In the genomic region with DNA sequence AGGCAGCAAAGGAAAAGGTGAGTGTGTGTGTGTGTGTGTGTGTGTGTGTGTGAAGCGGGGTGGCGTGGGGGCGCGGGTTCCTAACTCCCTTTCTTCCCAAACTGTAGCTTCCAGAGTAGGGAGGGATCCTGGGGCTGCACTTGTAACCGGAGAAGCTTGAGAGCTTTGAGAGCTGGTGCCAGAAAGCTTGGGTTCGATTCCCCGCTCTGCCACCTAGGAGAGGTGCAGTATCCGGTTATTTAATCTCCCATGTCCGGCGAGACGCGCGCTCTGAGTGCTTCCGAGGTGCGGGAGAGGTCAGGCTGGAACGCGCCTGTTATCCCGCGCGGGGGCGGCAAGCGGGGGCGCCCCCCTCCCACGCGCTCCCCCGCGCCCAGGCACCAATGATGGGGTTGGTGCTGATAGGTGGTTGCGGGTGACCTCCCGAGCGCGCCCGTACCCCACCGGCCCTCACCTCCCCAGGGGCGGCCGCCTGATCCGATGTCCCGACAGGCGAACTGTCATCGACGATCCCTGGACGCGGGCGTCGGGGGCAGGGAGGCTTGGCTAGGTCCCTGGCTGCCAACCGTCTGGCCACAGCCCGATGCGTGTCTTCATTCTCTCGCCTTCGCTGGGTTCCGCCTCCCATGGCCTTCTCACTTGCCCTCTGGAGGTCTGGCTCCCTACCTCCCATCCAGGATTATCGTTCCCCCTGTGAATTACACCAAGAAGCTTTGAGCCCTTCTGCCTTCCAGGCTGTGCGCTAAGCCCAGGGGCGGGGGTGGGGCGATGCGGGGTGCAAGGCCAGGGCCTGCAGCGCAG, we compare ENCODE assay signal across 8 cellular contexts. TPM values are rescaled to one million over a fixed set of nuclear protein-coding genes. Genes with fewer than 3 reads are reported as not detected.
A peak's percentile ranks its signal among the peaks of the same experiment; 100 is the strongest.
DNase-seq lines count a peak whose midpoint lies in the region; ATAC-seq, FAIRE-seq and TF ChIP-seq lines count a peak whose summit lies in the region.
"Had no signal": no experiment of that assay in that cellular context is flagged by ENCODE, and none has a peak within 500 bp of the region (broad histone marks: within the 10 kb centered on the region; RNA-seq: fewer than 3 reads in every experiment).

No MANE protein-coding gene starts in this region.

- H4K91ac ChIP-seq in IMR-90 (ENCODE audit: insufficient read depth, low read depth, low read length): no peak overlapping the region

- no peak overlapping the region for H4K5ac ChIP-seq in IMR-90 (ENCODE audit: low read depth, low read length)

- peaks cover 7% of the 10 kb centered on the region for H3K27me3 ChIP-seq in IMR-90 (ENCODE audit: control insufficient read depth, insufficient read depth, low read length)
- no peaks in the 10 kb centered on the region for H3K27me3 ChIP-seq in bronchial epithelial cell (ENCODE audit: control insufficient read depth, insufficient read depth, low read length)
- no peaks in the 10 kb centered on the region for H3K27me3 ChIP-seq in kidney epithelial cell (ENCODE audit: control insufficient read depth, insufficient read depth, low read length)

- FAIRE-seq in bronchial epithelial cell (lab: Jason Lieb, UNC): no peak
- FAIRE-seq in frontal cortex (lab: Jason Lieb, UNC): no peak

- H2BK15ac ChIP-seq in IMR-90 (ENCODE audit: low read depth, low read length): no peak overlapping the region

- CTCF ChIA-PET in IMR-90 (lab: Yijun Ruan, JAX): no interaction called here

- H3K36me3 Mint-ChIP-seq in stimulated activated naive B cell treated with anti-CD40 and anti-IgM and Interleukin-4, amounts not matched to agents 10 μg/mL and 1 μg/mL and 100 μg/mL, for 72 hours: no peaks in the 10 kb centered on the region

- no peaks in the 10 kb centered on the region for H3K79me1 ChIP-seq in IMR-90 (ENCODE audit: low read depth in 1 of 2, low read length in 2 of 2)

- H2AK9ac ChIP-seq in IMR-90 (replicated peaks; ENCODE audit: low read depth, low read length, poor library complexity): no peak overlapping the region

- intact Hi-C loops in IMR-90 (cut with micrococcal nuclease): no loop called here

- H3K4me3 Mint-ChIP-seq in stimulated activated naive B cell treated with anti-CD40 and anti-IgM and Interleukin-4, amounts not matched to agents 10 μg/mL and 1 μg/mL and 100 μg/mL, for 72 hours: peak overlapping the region; percentile 76 to 81

- H2BK5ac ChIP-seq in IMR-90 (ENCODE audit: low read depth, low read length, poor library complexity, severe bottlenecking): no peak overlapping the region

- no peak overlapping the region for H3K56ac ChIP-seq in IMR-90 (ENCODE audit: extremely low read depth, insufficient read depth, low read length)

- no TSS peak for BruUV-seq in IMR-90 (replicated peaks; lab: Mats Ljungman, UMichigan)

- H3K27ac ChIP-seq in IMR-90 (ENCODE audit: insufficient read depth, low read length): no peak overlapping the region

- no peak overlapping the region for H3K14ac ChIP-seq in IMR-90 (replicated peaks; ENCODE audit: low read depth, low read length)

- no peaks in the 10 kb centered on the region for H3K4me1 ChIP-seq in IMR-90 (ENCODE audit: control insufficient read depth, insufficient read depth, low read length)

- no peaks in the 10 kb centered on the region for H3K9me3 ChIP-seq in IMR-90 (ENCODE audit: control insufficient read depth, insufficient read depth, low read length)

- H3K4ac ChIP-seq in IMR-90 (ENCODE audit: low read depth, low read length): no peak overlapping the region

- no peaks in the 10 kb centered on the region for H3K9me3 Mint-ChIP-seq in stimulated activated naive B cell treated with anti-CD40 and anti-IgM and Interleukin-4, amounts not matched to agents 10 μg/mL and 1 μg/mL and 100 μg/mL, for 72 hours

- H3K9ac ChIP-seq in IMR-90 (ENCODE audit: low read depth, low read length): no peak overlapping the region

- H2BK120ac ChIP-seq in IMR-90 (ENCODE audit: low read depth, low read length): no peak overlapping the region

- H3K4me1 Mint-ChIP-seq in stimulated activated naive B cell treated with anti-CD40 and anti-IgM and Interleukin-4, amounts not matched to agents 10 μg/mL and 1 μg/mL and 100 μg/mL, for 72 hours: peaks cover 7 to 8% of the 10 kb centered on the region in 2 donors

- H2AK5ac ChIP-seq in IMR-90 (ENCODE audit: low read depth, low read length): no peak overlapping the region

- peak overlapping the region in 1 of 2 experiments; percentile 25; a peak in 1 of 4 replicates for H4K8ac ChIP-seq in IMR-90 (ENCODE audit: low read depth in 2 of 2, low read length in 2 of 2)

- no peak overlapping the region for H3K23ac ChIP-seq in IMR-90 (ENCODE audit: low read depth, low read length)

- H3K4me3 ChIP-seq in IMR-90 (ENCODE audit: insufficient read depth, low read depth, low read length) (no peak overlapping the region), bronchial epithelial cell (ENCODE audit: low read depth, low read length) (peak overlapping the region; percentile 35), kidney epithelial cell (ENCODE audit: low read depth, low read length) (peak overlapping the region; percentile 12)

- peak overlapping the region; percentile 51 for H3K27ac Mint-ChIP-seq in stimulated activated naive B cell treated with anti-CD40 and anti-IgM and Interleukin-4, amounts not matched to agents 10 μg/mL and 1 μg/mL and 100 μg/mL, for 72 hours

- ATAC-seq in IMR-90 (ENCODE audit: low read depth): no peak
- ATAC-seq in stimulated activated naive B cell treated with anti-CD40 and anti-IgM and Interleukin-4, amounts not matched to agents 10 μg/mL and 1 μg/mL and 100 μg/mL, for 72 hours (replicated peaks): peak; percentile 68
- no peak for ATAC-seq in GM21619 (IDR thresholded peaks at IDR 0.05; ENCODE audit: unreplicated experiment)

- no peak overlapping the region for H2BK20ac ChIP-seq in IMR-90 (ENCODE audit: low read depth, low read length)

- WGBS in IMR-90 (ENCODE audit: extremely low coverage in 2 of 2, insufficient read length in 1 of 2), 2 experiments: 11% methylated on average over 13 of the region's 56 CpGs; no CpG with 5 or more reads in 1 of the 2 experiments

- POLR2A ChIA-PET in IMR-90 (lab: Charles Lee; ENCODE audit: unreplicated experiment): no interaction called here

- TF ChIP-seq CTCF in IMR-90 (conservative IDR thresholded peaks at IDR 0.05; ENCODE audit: low read depth, low read length) (no peak), bronchial epithelial cell (IDR thresholded peaks at IDR 0.05; ENCODE audit: insufficient read depth, low read length, severe bottlenecking) (no peak), kidney epithelial cell (IDR thresholded peaks at IDR 0.05; ENCODE audit: insufficient read depth, low read length, poor library complexity, severe bottlenecking) (no peak)

- peaks cover 0 to 6% of the 10 kb centered on the region in 2 donors for H3K27me3 Mint-ChIP-seq in stimulated activated naive B cell treated with anti-CD40 and anti-IgM and Interleukin-4, amounts not matched to agents 10 μg/mL and 1 μg/mL and 100 μg/mL, for 72 hours

- dilution Hi-C loops in IMR-90 (cut with HindIII; ENCODE audit: low sequenced_read_pairs, unreplicated experiment): no loop called here

- peak overlapping the region; percentile 84 for H2AFZ ChIP-seq in IMR-90 (replicated peaks; ENCODE audit: low read length, poor library complexity)

- no peak overlapping the region for H3K18ac ChIP-seq in IMR-90 (ENCODE audit: low read depth, low read length)

- DNase-seq in IMR-90: no peak
- no peak for DNase-seq in bronchial epithelial cell (ENCODE audit: low read depth)
- DNase-seq in kidney epithelial cell (ENCODE audit: low read depth): no peak
- no peak for DNase-seq in stimulated activated naive B cell treated with anti-CD40 and anti-IgM and Interleukin-4, amounts not matched to agents 10 μg/mL and 1 μg/mL and 100 μg/mL, for 72 hours
- DNase-seq in ACHN: no peak
- DNase-seq in frontal cortex (ENCODE audit: low spot score in 2 of 2): no peak

- in situ Hi-C loops in IMR-90 (cut with MboI; ENCODE audit: low sequenced_read_pairs): no loop called here
- in situ Hi-C loops in ACHN (cut with HindIII; ENCODE audit: low pct_ligation_motif_present, low pct_unique_long_range_greater_than_20kb, low sequenced_read_pairs): no loop called here

- no peaks in the 10 kb centered on the region for H4K20me1 ChIP-seq in IMR-90 (ENCODE audit: insufficient read depth, low read length)

- H3K36me3 ChIP-seq in IMR-90 (ENCODE audit: control insufficient read depth, insufficient read depth, low read length): no peaks in the 10 kb centered on the region
- no peaks in the 10 kb centered on the region for H3K36me3 ChIP-seq in bronchial epithelial cell (ENCODE audit: control insufficient read depth, insufficient read depth, low read length)
- H3K36me3 ChIP-seq in kidney epithelial cell (ENCODE audit: control insufficient read depth, insufficient read depth, low read length): no peaks in the 10 kb centered on the region

- no peak for TF ChIP-seq RAD21 in IMR-90 (IDR thresholded peaks at IDR 0.05; ENCODE audit: low read length)

- TF ChIP-seq POLR2A in IMR-90 (IDR thresholded peaks at IDR 0.05; ENCODE audit: low read depth, low read length): no peak

- no peaks in the 10 kb centered on the region; the same call in 1 of the 2 replicates for H3K9me1 ChIP-seq in IMR-90 (ENCODE audit: insufficient read depth, low read length)

- H3K4me2 ChIP-seq in IMR-90 (ENCODE audit: low read depth, low read length): peak overlapping the region; percentile 24; the same call in 1 of the 2 replicates

RNA-seq across cellular contexts. Expression of a gene that starts 7.4 kb away (rescaled TPM):
- total RNA-seq in IMR-90 (2012; rRNA removed) (93.9 and 110 TPM in 2 replicates), bronchial epithelial cell (9.6 and 11.3 TPM in 2 replicates), kidney epithelial cell (12.1 and 12.3 TPM in 2 replicates), frontal cortex (26.5 TPM)
- 29.5 and 37.9 TPM in 2 replicates for polyA plus RNA-seq in IMR-90 (2012; rRNA removed)
- polyA plus RNA-seq in IMR-90 (2012; cell fraction: cytosol; rRNA removed): 8.5 and 15.2 TPM in 2 replicates
- polyA plus RNA-seq in IMR-90 (2012; cell fraction: nucleus; rRNA removed; ENCODE audit: low replicate concordance): 5.1 and 18.8 TPM in 2 replicates

RNA-seq across cellular contexts. Expression of a gene that starts 24.7 kb away (rescaled TPM):
- total RNA-seq in IMR-90 (2012; rRNA removed) (1.4 and 1.6 TPM in 2 replicates), bronchial epithelial cell (1.3 and 1.4 TPM in 2 replicates), kidney epithelial cell (0.75 and 3.6 TPM in 2 replicates), frontal cortex (15.5 TPM)
- 9.5 and 9.9 TPM in 2 replicates for polyA plus RNA-seq in IMR-90 (2012; rRNA removed)
- 4.7 and 8.5 TPM in 2 replicates for polyA plus RNA-seq in IMR-90 (2012; cell fraction: cytosol; rRNA removed)
- 25.9 and 31.9 TPM in 2 replicates for polyA plus RNA-seq in IMR-90 (2012; cell fraction: nucleus; rRNA removed; ENCODE audit: low replicate concordance)

RNA-seq across cellular contexts. Expression of a gene that starts 52.4 kb away (rescaled TPM):
- total RNA-seq in IMR-90 (2012; rRNA removed) (28.1 TPM in 2 replicates), bronchial epithelial cell (24.2 and 27.9 TPM in 2 replicates), kidney epithelial cell (133 and 165 TPM in 2 replicates), frontal cortex (35.1 TPM)
- polyA plus RNA-seq in IMR-90 (2012; rRNA removed): 43.9 and 47.9 TPM in 2 replicates
- polyA plus RNA-seq in IMR-90 (2012; cell fraction: cytosol; rRNA removed): 22.9 and 29.5 TPM in 2 replicates
- polyA plus RNA-seq in IMR-90 (2012; cell fraction: nucleus; rRNA removed; ENCODE audit: low replicate concordance): 101 and 130 TPM in 2 replicates

RNA-seq across cellular contexts. Expression of a gene that starts 60.0 kb away (rescaled TPM):
- total RNA-seq in IMR-90 (2012; rRNA removed): not detected in 2 replicates
- not detected in 2 replicates for polyA plus RNA-seq in IMR-90 (2012; rRNA removed)
- polyA plus RNA-seq in IMR-90 (2012; cell fraction: cytosol; rRNA removed): not detected in 2 replicates
- polyA plus RNA-seq in IMR-90 (2012; cell fraction: nucleus; rRNA removed; ENCODE audit: low replicate concordance): 0.01 and 0.03 TPM in 2 replicates
- under 0.01 TPM in 1 of 2 replicates, not detected in the other for total RNA-seq in bronchial epithelial cell
- not detected in 2 replicates for total RNA-seq in kidney epithelial cell
- not detected for total RNA-seq in frontal cortex
- total RNA-seq: renal cortical epithelial cell had no signal

Comparison
In these comparisons a context has a peak if more than half of its experiments do, and no peak if none do; other contexts are left out.
1. ATAC-seq: peak in stimulated activated naive B cell treated with anti-CD40 and anti-IgM and Interleukin-4, amounts not matched to agents 10 μg/mL and 1 μg/mL and 100 μg/mL, for 72 hours (2 of 2); none in IMR-90 (single experiment) and GM21619 (single experiment).